10 cellular contexts compared by ENCODE assay signal in genomic region chr17:57523926-57524634, GRCh38.
A peak's percentile ranks its signal among the peaks of the same experiment; 100 is the strongest.
DNase-seq lines count a peak whose midpoint lies in the region; ATAC-seq, FAIRE-seq and TF ChIP-seq lines count a peak whose summit lies in the region.
"Had no signal": no experiment of that assay in that cellular context is flagged by ENCODE, and none has a peak within 500 bp of the region (broad histone marks: within the 10 kb centered on the region; RNA-seq: fewer than 3 reads in every experiment).

No MANE protein-coding gene starts in this region.

- peaks cover 0 to 54% of the 10 kb centered on the region in 2 donors for H3K4me1 ChIP-seq in right atrium auricular region
- H3K4me1 ChIP-seq in aorta (ENCODE audit: control insufficient read depth in 1 of 2, insufficient read depth in 2 of 2, low read length in 2 of 2), result peaks cover 0 to 5% of the 10 kb centered on the region in 2 donors
- no peaks in the 10 kb centered on the region for H3K4me1 ChIP-seq in small intestine (ENCODE audit: control insufficient read depth in 2 of 2, insufficient read depth in 1 of 2, low read depth in 1 of 2, low read length in 1 of 2)

- H3K27me3 ChIP-seq in right atrium auricular region, result no peaks in the 10 kb centered on the region
- no peaks in the 10 kb centered on the region for H3K27me3 ChIP-seq in aorta (ENCODE audit: control insufficient read depth in 1 of 2, insufficient read depth in 2 of 2, low read length in 1 of 2)
- H3K27me3 ChIP-seq in small intestine (ENCODE audit: control insufficient read depth in 2 of 2, insufficient read depth in 2 of 2, low read length in 2 of 2), result no peaks in the 10 kb centered on the region

- H3K4me3 ChIP-seq in right atrium auricular region, result no peak overlapping the region
- H3K4me3 ChIP-seq in aorta (ENCODE audit: low read length in 2 of 2), result no peak overlapping the region
- H3K4me3 ChIP-seq in small intestine (ENCODE audit: low read depth in 1 of 2, low read length in 2 of 2), result no peak overlapping the region

- H3K36me3 ChIP-seq in right atrium auricular region (no peaks in the 10 kb centered on the region), aorta (ENCODE audit: control insufficient read depth in 1 of 2, insufficient read depth in 2 of 2, low read length in 1 of 2) (no peaks in the 10 kb centered on the region), small intestine (ENCODE audit: control insufficient read depth in 2 of 2, insufficient read depth in 2 of 2, low read length in 2 of 2) (no peaks in the 10 kb centered on the region)

- intact Hi-C loops in Right ventricle myocardium inferior (cut with DNase I) (loop anchor here (10.0 kb wide), 1 partner anchor 141 kb away; no protein-coding TSS in a partner anchor), left cardiac atrium (cut with DNase I) (no loop called here), aorta (cut with DNase I) (loop anchor here in 1 of 2 donors (5.0 kb wide), 1 partner anchor 42 kb away; no protein-coding TSS in a partner anchor)

- no peak for TF ChIP-seq CTCF in right atrium auricular region (IDR thresholded peaks at IDR 0.05)

- WGBS in aorta, 2 donors, result 56 to 60% methylated on average over 7 of the region's 7 CpGs
- 86 to 89% (median 86%) methylated on average over 7 of the region's 7 CpGs for WGBS in small intestine, 3 donors

- FAIRE-seq in small intestine (lab: Jason Lieb, UNC), result no peak
- FAIRE-seq: colon had no signal

- peak overlapping the region in 1 of 2 donors; percentile 37 for H3K27ac ChIP-seq in right atrium auricular region
- H3K27ac ChIP-seq in aorta (ENCODE audit: low read depth in 1 of 2, low read length in 2 of 2), result peak overlapping the region; percentile 13 to 44
- no peak overlapping the region for H3K27ac ChIP-seq in small intestine (ENCODE audit: low read depth in 1 of 2, low read length in 1 of 2)

- H3K9me3 ChIP-seq in right atrium auricular region, result no peaks in the 10 kb centered on the region
- no peaks in the 10 kb centered on the region for H3K9me3 ChIP-seq in aorta (ENCODE audit: control insufficient read depth, low read length)
- no peaks in the 10 kb centered on the region for H3K9me3 ChIP-seq in small intestine (ENCODE audit: control insufficient read depth, low read depth)

- ATAC-seq in Right ventricle myocardium inferior, result peak; percentile 76
- ATAC-seq in left cardiac atrium, result peak; percentile 85 to 86
- ATAC-seq in aorta (ENCODE audit: low FRiP score), result peak; percentile 59
- no peak for ATAC-seq in GM21447 (IDR thresholded peaks at IDR 0.05; ENCODE audit: unreplicated experiment)
- no peak for ATAC-seq in GM21360 (IDR thresholded peaks at IDR 0.05; ENCODE audit: unreplicated experiment)

- peak; percentile 75 for DNase-seq in Right ventricle myocardium inferior (ENCODE audit: missing footprints)
- no peak for DNase-seq in right atrium auricular region (ENCODE audit: low spot score)
- DNase-seq in SHP77 (lab: John Stamatoyannopoulos, UW), result peak; percentile 64 to 83
- peak; percentile 46 for DNase-seq in left cardiac atrium
- DNase-seq in aorta, result peak; percentile 86 to 90
- DNase-seq in small intestine, result no peak
- DNase-seq: stimulated activated CD4-positive, alpha-beta T cell treated with anti-CD3 and anti-CD28 coated beads, Interleukin-2, amount 100 ng/mL, for 48 hours had no signal

Comparison
In these comparisons a context has a peak if more than half of its experiments do, and no peak if none do; other contexts are left out.
1. DNase-seq: peak in Right ventricle myocardium inferior (single experiment), SHP77 (2 of 2), left cardiac atrium (single experiment) and aorta (2 of 2); none in right atrium auricular region (single experiment) and small intestine (single experiment).
2. ATAC-seq: peak in Right ventricle myocardium inferior (single experiment), left cardiac atrium (2 of 2) and aorta (single experiment); none in GM21447 (single experiment) and GM21360 (single experiment).
3. H3K27ac ChIP-seq: peak in aorta (2 of 2); none in small intestine (0 of 2).